ENCODE assay signal across 1 cellular context in genomic region chr2:43376523-43377198, GRCh38.
TF ChIP-seq lines count a peak whose summit lies in the region.

No MANE protein-coding gene starts in this region.

TF ChIP-seq in K562, 482 proteins besides CTCF, POLR2A, EP300 and RAD21 (continued from another document):
- no peak for TF ChIP-seq ZHX1 (conservative IDR thresholded peaks at IDR 0.05; ENCODE audit: low read length)
- TF ChIP-seq CREM (IDR thresholded peaks at IDR 0.05; ENCODE audit: low read depth), result no peak
